Comparison of ENCODE assay signal across 12 cellular contexts in the genomic region with DNA sequence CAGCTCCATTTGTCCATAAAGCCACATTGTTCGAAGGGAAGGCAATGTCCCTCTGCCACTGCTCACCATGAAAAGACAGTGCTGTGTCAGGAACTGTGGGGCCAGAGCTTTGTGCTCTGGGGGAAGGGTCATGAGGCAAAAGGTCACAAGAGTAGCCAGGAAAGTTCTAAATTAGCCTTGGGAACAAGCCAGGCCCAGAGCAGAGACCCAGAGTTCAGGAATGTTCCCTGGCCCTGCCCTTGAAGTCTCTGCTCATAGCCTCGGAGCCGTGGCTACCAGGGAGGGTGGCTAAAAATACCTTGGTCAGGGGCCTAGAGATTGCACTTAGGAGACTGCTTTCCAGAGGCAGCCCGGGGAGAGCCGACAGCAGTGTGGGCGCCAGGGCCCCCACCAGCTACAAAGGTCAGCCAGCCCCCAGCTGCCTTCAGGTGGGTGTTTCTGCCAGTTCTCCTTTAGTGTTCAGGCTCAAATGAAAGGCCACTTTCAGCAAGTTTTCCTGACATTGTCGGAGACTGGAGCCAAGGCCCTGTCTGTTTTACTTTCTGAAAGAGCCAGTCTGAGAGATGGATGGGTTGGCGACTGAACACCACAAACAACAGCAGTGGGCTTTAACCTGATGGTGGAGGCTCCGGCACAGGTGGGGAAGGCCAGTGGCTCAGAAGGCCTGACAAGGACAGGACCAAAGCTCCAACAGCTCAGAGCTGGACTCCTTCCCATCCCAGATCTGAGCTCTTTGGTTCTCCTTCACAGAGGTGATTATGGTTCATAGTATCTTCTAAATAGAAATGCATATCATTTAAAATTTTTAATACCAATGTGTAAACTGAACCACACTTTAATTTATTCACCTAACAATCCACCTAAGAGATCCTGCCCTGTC.
DNase-seq lines count a peak whose midpoint lies in the region; ATAC-seq and TF ChIP-seq lines count a peak whose summit lies in the region.
"Had no signal": no experiment of that assay in that cellular context is flagged by ENCODE, and none has a peak within 500 bp of the region (broad histone marks: within the 10 kb centered on the region; RNA-seq: fewer than 3 reads in every experiment).

No MANE protein-coding gene starts in this region.

- H2BK120ac ChIP-seq in H9 (ENCODE audit: low read depth, low read length, poor library complexity, severe bottlenecking): no peak overlapping the region

- H3K27ac ChIP-seq in endodermal cell (ENCODE audit: low read depth, low read length): peak overlapping the region; percentile 58
- H3K27ac ChIP-seq in left lung: no peak overlapping the region
- H3K27ac ChIP-seq in H9 (ENCODE audit: insufficient read length, low read depth, low read length): no peak overlapping the region

- intact Hi-C loops in left lung (cut with DNase I) (no loop called here), sciatic nerve (cut with DNase I) (no loop called here)

- no peak overlapping the region for H2AFZ ChIP-seq in H9 (ENCODE audit: low read length)

- H3K4me3 ChIP-seq in endodermal cell (ENCODE audit: low read length): no peak overlapping the region
- H3K4me3 ChIP-seq in left lung: no peak overlapping the region

- H3K79me1 ChIP-seq in H9 (ENCODE audit: insufficient read depth, low read depth, low read length, poor library complexity, severe bottlenecking): no peaks in the 10 kb centered on the region

- WGBS in endodermal cell (ENCODE audit: insufficient coverage in 1 of 2, insufficient read length in 1 of 2), 2 experiments: 72 to 80% methylated on average over 8 to 9 of the region's 9 CpGs
- no CpG with 5 or more reads among the region's 9 CpGs for WGBS in H9 (ENCODE audit: extremely low coverage, insufficient read length, low lambda C conversion rate)

- H3K4me1 Mint-ChIP-seq in endodermal cell (peaks cover 16% of the 10 kb centered on the region), glutamatergic neuron (ENCODE audit: low read depth, unreplicated experiment) (no peaks in the 10 kb centered on the region), H9 (peaks cover 3 to 10% of the 10 kb centered on the region in 2 experiments; a peak in 3 of 4 replicates)

- peak; percentile 76 for ATAC-seq in left lung
- ATAC-seq in sciatic nerve: peak; percentile 79
- ATAC-seq in GM21619 (IDR thresholded peaks at IDR 0.05; ENCODE audit: unreplicated experiment): no peak

- H2AK5ac ChIP-seq in H9 (ENCODE audit: insufficient read length, low read length): no peak overlapping the region

- H3K18ac ChIP-seq in H9 (ENCODE audit: insufficient read length, low read depth, low read length): no peak overlapping the region

- H3K27me3 ChIP-seq in endodermal cell (ENCODE audit: control insufficient read depth, insufficient read depth, low read length, poor library complexity, severe bottlenecking) (no peaks in the 10 kb centered on the region), left lung (no peaks in the 10 kb centered on the region), H9 (ENCODE audit: insufficient read depth, low read length) (no peaks in the 10 kb centered on the region)

- no peak overlapping the region for H2BK20ac ChIP-seq in H9 (ENCODE audit: low read depth, low read length, poor library complexity, severe bottlenecking)

- H3K23ac ChIP-seq in H9 (ENCODE audit: insufficient read length, low read depth, low read length): no peak overlapping the region

- no peak overlapping the region for H4K91ac ChIP-seq in H9 (ENCODE audit: insufficient read length, low read depth, low read length)

- H3K36me3 Mint-ChIP-seq in endodermal cell (ENCODE audit: low read depth) (no peaks in the 10 kb centered on the region), glutamatergic neuron (ENCODE audit: unreplicated experiment) (no peaks in the 10 kb centered on the region), H9 (ENCODE audit: insufficient read depth in 1 of 3, low read depth in 3 of 3) (peaks cover 0 to 9% (median 3%) of the 10 kb centered on the region in 3 experiments; a peak in 3 of 7 replicates)

- H2BK12ac ChIP-seq in H9 (ENCODE audit: insufficient read length, low read depth, low read length): no peak overlapping the region

- DNase-seq in EH (ENCODE audit: low read depth) (peak; percentile 27), endodermal cell (peak; percentile 43), left lung (no peak), sciatic nerve (ENCODE audit: low spot score) (no peak), glutamatergic neuron (no peak), DMS153 treated with DMSO at 0.1 percent for 48 hours (lab: John Stamatoyannopoulos, UW; ENCODE audit: unreplicated experiment) (no peak), H9 (no peak)
- DNase-seq: activated CD8-positive, alpha-beta memory T cell treated with anti-CD3 and anti-CD28 coated beads for 24 hours; activated naive CD4-positive, alpha-beta T cell; HCEC 1CT; NK-92 treated with Interleukin-12 subunit alpha and Interleukin-12 subunit beta, amount 100 ng/mL, for 24 hours had no signal

- peaks cover 4% of the 10 kb centered on the region for H3K9me3 ChIP-seq in endodermal cell (ENCODE audit: control insufficient read depth, low read length)
- no peaks in the 10 kb centered on the region for H3K9me3 ChIP-seq in left lung
- H3K9me3 ChIP-seq in H9 (ENCODE audit: control insufficient read depth, low read depth, low read length): no peaks in the 10 kb centered on the region

- no peak overlapping the region for H3K4me2 ChIP-seq in H9 (ENCODE audit: insufficient read depth, insufficient read length, low read length)

- H3K23me2 ChIP-seq in H9 (ENCODE audit: insufficient read length, low read depth, low read length, poor library complexity, severe bottlenecking): no peaks in the 10 kb centered on the region

- no peaks in the 10 kb centered on the region for H4K20me1 ChIP-seq in H9 (ENCODE audit: control insufficient read depth, insufficient read depth, insufficient read length)

- H2BK15ac ChIP-seq in H9 (ENCODE audit: low read depth, low read length): no peak overlapping the region

- H3K27me3 Mint-ChIP-seq in endodermal cell (ENCODE audit: insufficient read depth) (peaks cover 7% of the 10 kb centered on the region), glutamatergic neuron (ENCODE audit: unreplicated experiment) (peaks cover 2% of the 10 kb centered on the region), H9 (ENCODE audit: low read depth) (peaks cover 7% of the 10 kb centered on the region)

- H4K5ac ChIP-seq in H9 (ENCODE audit: insufficient read length, low read depth, low read length): no peak overlapping the region

- TF ChIP-seq CTCF in endodermal cell (conservative IDR thresholded peaks at IDR 0.05): no peak
- TF ChIP-seq CTCF in left lung (IDR thresholded peaks at IDR 0.05): no peak
- no peak for TF ChIP-seq CTCF in glutamatergic neuron (IDR thresholded peaks at IDR 0.05; ENCODE audit: partially characterized antibody, unreplicated experiment)
- TF ChIP-seq CTCF in H9 (conservative IDR thresholded peaks at IDR 0.05): no peak

- H3K4me1 ChIP-seq in endodermal cell (ENCODE audit: control insufficient read depth, insufficient read depth, low read length): no peaks in the 10 kb centered on the region
- no peaks in the 10 kb centered on the region for H3K4me1 ChIP-seq in left lung
- H3K4me1 ChIP-seq in H9 (ENCODE audit: insufficient read depth, low read length): no peaks in the 10 kb centered on the region

- H3K14ac ChIP-seq in H9 (ENCODE audit: insufficient read depth, low read length): no peak overlapping the region

- H3K4me3 Mint-ChIP-seq in endodermal cell (no peak overlapping the region), glutamatergic neuron (ENCODE audit: unreplicated experiment) (no peak overlapping the region), H9 (no peak overlapping the region)

- H3K4ac ChIP-seq in H9 (ENCODE audit: low read depth, low read length): no peak overlapping the region

- H3T11ph ChIP-seq in H9 (ENCODE audit: low read length): no peak overlapping the region

- H3K9me3 Mint-ChIP-seq in endodermal cell (peaks cover 8% of the 10 kb centered on the region), glutamatergic neuron (ENCODE audit: unreplicated experiment) (peaks cover 1% of the 10 kb centered on the region), H9 (peaks cover 5 to 10% of the 10 kb centered on the region in 2 experiments)

- H3K36me3 ChIP-seq in endodermal cell (ENCODE audit: control insufficient read depth, insufficient read depth, low read length) (no peaks in the 10 kb centered on the region), left lung (no peaks in the 10 kb centered on the region)

- no peaks in the 10 kb centered on the region for H3K79me2 ChIP-seq in H9 (ENCODE audit: insufficient read depth, low read length)

- H3K27ac Mint-ChIP-seq in endodermal cell (no peak overlapping the region), glutamatergic neuron (ENCODE audit: unreplicated experiment) (no peak overlapping the region), H9 (no peak overlapping the region; a peak in 1 of 7 replicates)

- H3K9ac ChIP-seq in endodermal cell (ENCODE audit: extremely low read depth, low read length, poor library complexity, severe bottlenecking): no peak overlapping the region
- H3K9ac ChIP-seq in H9 (ENCODE audit: extremely low read depth, insufficient read length, low read length): no peak overlapping the region

- no peak overlapping the region for H3K56ac ChIP-seq in H9 (ENCODE audit: insufficient read length, low read depth, low read length)

- H4K8ac ChIP-seq in H9 (replicated peaks; ENCODE audit: insufficient read length, low read depth, low read length): no peak overlapping the region

- H2BK5ac ChIP-seq in H9 (ENCODE audit: insufficient read length, low read length): no peak overlapping the region

Comparison
In these comparisons a context has a peak if more than half of its experiments do, and no peak if none do; other contexts are left out.
1. DNase-seq: peak in EH (single experiment) and endodermal cell (single experiment); none in left lung (0 of 2), sciatic nerve (single experiment), glutamatergic neuron (single experiment), DMS153 treated with DMSO at 0.1 percent for 48 hours (single experiment) and H9 (single experiment).